Comparison of ENCODE assay signal across 12 cellular contexts in the genomic region with DNA sequence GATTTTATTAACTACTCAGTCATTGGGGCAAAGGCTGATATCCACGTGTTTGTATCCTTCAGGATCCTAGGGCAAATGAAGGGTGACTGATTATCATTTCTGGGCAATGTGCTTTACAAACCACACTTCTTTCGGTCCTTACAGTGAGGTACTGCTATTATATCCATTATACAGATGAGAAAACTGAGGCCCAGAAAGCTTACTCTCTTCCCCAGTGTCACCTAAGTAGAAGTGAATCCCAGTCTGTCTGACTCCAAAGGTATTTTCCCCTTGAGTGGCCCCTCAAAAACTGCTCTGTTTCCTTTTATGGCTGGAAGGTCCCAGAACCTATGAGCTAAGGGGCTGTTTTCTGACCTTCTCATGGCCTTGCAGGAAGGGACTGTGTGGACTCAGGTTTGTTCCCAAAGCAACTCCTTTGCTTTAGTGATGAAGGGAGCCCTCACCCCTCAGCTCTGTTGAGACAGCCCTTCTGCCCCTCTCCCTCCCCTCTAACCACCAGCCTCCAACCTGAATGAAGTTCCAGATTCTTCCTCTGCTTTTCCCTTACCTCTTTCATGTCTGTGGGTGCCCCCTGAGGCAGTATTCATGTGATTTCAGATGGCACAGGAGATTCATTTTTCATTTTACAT. TPM values are rescaled to one million over a fixed set of nuclear protein-coding genes. Genes with fewer than 3 reads are reported as not detected.
DNase-seq lines count a peak whose midpoint lies in the region; ATAC-seq and TF ChIP-seq lines count a peak whose summit lies in the region.
"Had no signal": no experiment of that assay in that cellular context is flagged by ENCODE, and none has a peak within 500 bp of the region (broad histone marks: within the 10 kb centered on the region; RNA-seq: fewer than 3 reads in every experiment).

No MANE protein-coding gene starts in this region.

- in situ Hi-C loops in GM13976 (cut with MboI; ENCODE audit: low sequenced_read_pairs, unreplicated experiment): no loop called here

- H3K4me3 Mint-ChIP-seq in activated T-helper 2 cell treated with anti-CD3 and anti-CD28 coated beads, Interferon-gamma antibody, Interleukin-2, Interleukin-4, amounts not matched to agents 10 μg/mL and 5 μg/mL and 100 μg/mL, durations not matched to agents 14 hours and 24 hours and 36 hours (ENCODE audit: low read depth): no peak overlapping the region
- H3K4me3 Mint-ChIP-seq in natural killer cell: peak overlapping the region; percentile 72
- H3K4me3 Mint-ChIP-seq: mesothelial cell of epicardium had no signal

- H3K9me3 Mint-ChIP-seq in activated T-helper 2 cell treated with anti-CD3 and anti-CD28 coated beads, Interferon-gamma antibody, Interleukin-2, Interleukin-4, amounts not matched to agents 10 μg/mL and 5 μg/mL and 100 μg/mL, durations not matched to agents 14 hours and 24 hours and 36 hours: peaks cover 14% of the 10 kb centered on the region
- H3K9me3 Mint-ChIP-seq in natural killer cell: peaks cover 0 to 15% of the 10 kb centered on the region in 2 donors

- H3K27me3 Mint-ChIP-seq in activated T-helper 2 cell treated with anti-CD3 and anti-CD28 coated beads, Interferon-gamma antibody, Interleukin-2, Interleukin-4, amounts not matched to agents 10 μg/mL and 5 μg/mL and 100 μg/mL, durations not matched to agents 14 hours and 24 hours and 36 hours (ENCODE audit: low read depth): peaks cover 7% of the 10 kb centered on the region
- H3K27me3 Mint-ChIP-seq in natural killer cell (ENCODE audit: low read depth in 2 of 2): no peaks in the 10 kb centered on the region

- H3K36me3 ChIP-seq in BLaER1 treated with 17β-estradiol and CSF1 and Interleukin-3, amounts not matched to agents 10 nM and 100 nM: no peaks in the 10 kb centered on the region

- no peak overlapping the region for H3K4me3 ChIP-seq in BLaER1 treated with 17β-estradiol and CSF1 and Interleukin-3, amounts not matched to agents 10 nM and 100 nM

- peak; percentile 9 for DNase-seq in GM13976 (ENCODE audit: low spot score)
- no peak for DNase-seq in activated T-helper 2 cell treated with anti-CD3 and anti-CD28 coated beads, Interferon-gamma antibody, Interleukin-2, Interleukin-4, amounts not matched to agents 10 μg/mL and 5 μg/mL and 100 μg/mL, durations not matched to agents 14 hours and 24 hours and 36 hours (ENCODE audit: low spot score)
- DNase-seq in natural killer cell: peak; percentile 9
- DNase-seq in EL: no peak
- DNase-seq in NCI-H2029 (lab: John Stamatoyannopoulos, UW): no peak
- DNase-seq in NCI-H128 (lab: John Stamatoyannopoulos, UW; ENCODE audit: unreplicated experiment): no peak
- no peak for DNase-seq in HuH-7.5 (ENCODE audit: low spot score)
- DNase-seq: HCEC 1CT, NCI-H226 had no signal

- H3K4me1 Mint-ChIP-seq in activated T-helper 2 cell treated with anti-CD3 and anti-CD28 coated beads, Interferon-gamma antibody, Interleukin-2, Interleukin-4, amounts not matched to agents 10 μg/mL and 5 μg/mL and 100 μg/mL, durations not matched to agents 14 hours and 24 hours and 36 hours (ENCODE audit: low read depth): peaks cover 51% of the 10 kb centered on the region
- peaks cover 74 to 80% of the 10 kb centered on the region in 2 donors for H3K4me1 Mint-ChIP-seq in natural killer cell

- ATAC-seq in natural killer cell: no peak

- H3K27ac Mint-ChIP-seq in activated T-helper 2 cell treated with anti-CD3 and anti-CD28 coated beads, Interferon-gamma antibody, Interleukin-2, Interleukin-4, amounts not matched to agents 10 μg/mL and 5 μg/mL and 100 μg/mL, durations not matched to agents 14 hours and 24 hours and 36 hours: peak overlapping the region; percentile 90
- peak overlapping the region; percentile 80 to 94 for H3K27ac Mint-ChIP-seq in natural killer cell
- H3K27ac Mint-ChIP-seq: mesothelial cell of epicardium had no signal

- TF ChIP-seq CTCF in GM13976 (IDR thresholded peaks at IDR 0.05; ENCODE audit: borderline replicate concordance, control extremely low read depth, extremely low read depth, insufficient read depth, missing control alignments) (no peak), natural killer cell (IDR thresholded peaks at IDR 0.05) (no peak)

- H3K4me2 ChIP-seq in BLaER1 treated with 17β-estradiol and CSF1 and Interleukin-3, amounts not matched to agents 10 nM and 100 nM: peak overlapping the region; percentile 46 to 94 (median 76); a peak in 20 of 22 replicates

- peak overlapping the region in 8 of 11 experiments; percentile 8 to 60 (median 46); a peak in 14 of 22 replicates for H3K27ac ChIP-seq in BLaER1 treated with 17β-estradiol and CSF1 and Interleukin-3, amounts not matched to agents 10 nM and 100 nM

- H3K9ac ChIP-seq in BLaER1 treated with 17β-estradiol and CSF1 and Interleukin-3, amounts not matched to agents 10 nM and 100 nM: peak overlapping the region in 5 of 11 experiments; percentile 8 to 45 (median 41); a peak in 3 of 22 replicates

- H3K36me3 Mint-ChIP-seq in activated T-helper 2 cell treated with anti-CD3 and anti-CD28 coated beads, Interferon-gamma antibody, Interleukin-2, Interleukin-4, amounts not matched to agents 10 μg/mL and 5 μg/mL and 100 μg/mL, durations not matched to agents 14 hours and 24 hours and 36 hours (ENCODE audit: low read depth): peaks cover 3% of the 10 kb centered on the region
- H3K36me3 Mint-ChIP-seq in natural killer cell: peaks cover 28% of the 10 kb centered on the region
- H3K36me3 Mint-ChIP-seq: mesothelial cell of epicardium had no signal

- no peaks in the 10 kb centered on the region for H4K20me1 ChIP-seq in BLaER1 treated with 17β-estradiol and CSF1 and Interleukin-3, amounts not matched to agents 10 nM and 100 nM

- H3K9me3 ChIP-seq in BLaER1 treated with 17β-estradiol and CSF1 and Interleukin-3, amounts not matched to agents 10 nM and 100 nM (replicated peaks in 1 of 11): peaks cover 11 to 30% (median 27%) of the 10 kb centered on the region in 11 experiments; a peak in 20 of 22 replicates

- H3K27me3 ChIP-seq in BLaER1 treated with 17β-estradiol and CSF1 and Interleukin-3, amounts not matched to agents 10 nM and 100 nM: no peaks in the 10 kb centered on the region

- H3K4me1 ChIP-seq in BLaER1 treated with 17β-estradiol and CSF1 and Interleukin-3, amounts not matched to agents 10 nM and 100 nM: peaks cover 13 to 64% (median 61%) of the 10 kb centered on the region in 10 experiments

- intact Hi-C loops in activated T-helper 2 cell treated with anti-CD3 and anti-CD28 coated beads, Interferon-gamma antibody, Interleukin-2, Interleukin-4, amounts not matched to agents 10 μg/mL and 5 μg/mL and 100 μg/mL, durations not matched to agents 14 hours and 24 hours and 36 hours (cut with micrococcal nuclease): loop anchor here (1.0 to 10.0 kb wide), 5 partner anchors 8 to 666 kb away; partner anchors contain the start of gene HERPUD1
- intact Hi-C loops in natural killer cell (cut with micrococcal nuclease): no loop called here

RNA-seq across cellular contexts. Expression of gene ADGRG1, which starts 27.4 kb away (rescaled TPM):
- 1.8 and 1.9 TPM in 2 replicates for total RNA-seq in activated T-helper 2 cell treated with anti-CD3 and anti-CD28 coated beads, Interferon-gamma antibody, Interleukin-2, Interleukin-4, amounts not matched to agents 10 μg/mL and 5 μg/mL and 100 μg/mL, durations not matched to agents 14 hours and 24 hours and 36 hours
- total RNA-seq in natural killer cell: 100 to 1,000 TPM; 830 to 949 (median 858) TPM

RNA-seq across cellular contexts. Expression of gene ADGRG5, which starts 58.6 kb away (rescaled TPM):
- total RNA-seq in activated T-helper 2 cell treated with anti-CD3 and anti-CD28 coated beads, Interferon-gamma antibody, Interleukin-2, Interleukin-4, amounts not matched to agents 10 μg/mL and 5 μg/mL and 100 μg/mL, durations not matched to agents 14 hours and 24 hours and 36 hours: 2.1 and 2.8 TPM in 2 replicates
- total RNA-seq in natural killer cell: 100 to 1,000 TPM in 1 of 3 donors, 10 to 100 TPM in 2; 83.2 to 118 (median 94.5) TPM
- total RNA-seq: pulmonary artery endothelial cell had no signal

Comparison
In these comparisons a context has a peak if more than half of its experiments do, and no peak if none do; other contexts are left out.
1. DNase-seq: peak in GM13976 (single experiment) and natural killer cell (single experiment); none in activated T-helper 2 cell treated with anti-CD3 and anti-CD28 coated beads, Interferon-gamma antibody, Interleukin-2, Interleukin-4, amounts not matched to agents 10 μg/mL and 5 μg/mL and 100 μg/mL, durations not matched to agents 14 hours and 24 hours and 36 hours (single experiment), EL (single experiment), NCI-H2029 (single experiment), NCI-H128 (single experiment) and HuH-7.5 (single experiment).
2. RNA of gene ADGRG1, which starts 27.4 kb away (total RNA-seq): 830 to 949 TPM in natural killer cell; 1.8 to 1.9 TPM in activated T-helper 2 cell treated with anti-CD3 and anti-CD28 coated beads, Interferon-gamma antibody, Interleukin-2, Interleukin-4, amounts not matched to agents 10 μg/mL and 5 μg/mL and 100 μg/mL, durations not matched to agents 14 hours and 24 hours and 36 hours; every median in the first group is over 100 times any median in the second.
3. RNA of gene ADGRG5, which starts 58.6 kb away (total RNA-seq): 83.2 to 118 TPM in natural killer cell; 2.1 to 2.8 TPM in activated T-helper 2 cell treated with anti-CD3 and anti-CD28 coated beads, Interferon-gamma antibody, Interleukin-2, Interleukin-4, amounts not matched to agents 10 μg/mL and 5 μg/mL and 100 μg/mL, durations not matched to agents 14 hours and 24 hours and 36 hours; every median in the first group is over 10 times any median in the second.